In the genomic region with DNA sequence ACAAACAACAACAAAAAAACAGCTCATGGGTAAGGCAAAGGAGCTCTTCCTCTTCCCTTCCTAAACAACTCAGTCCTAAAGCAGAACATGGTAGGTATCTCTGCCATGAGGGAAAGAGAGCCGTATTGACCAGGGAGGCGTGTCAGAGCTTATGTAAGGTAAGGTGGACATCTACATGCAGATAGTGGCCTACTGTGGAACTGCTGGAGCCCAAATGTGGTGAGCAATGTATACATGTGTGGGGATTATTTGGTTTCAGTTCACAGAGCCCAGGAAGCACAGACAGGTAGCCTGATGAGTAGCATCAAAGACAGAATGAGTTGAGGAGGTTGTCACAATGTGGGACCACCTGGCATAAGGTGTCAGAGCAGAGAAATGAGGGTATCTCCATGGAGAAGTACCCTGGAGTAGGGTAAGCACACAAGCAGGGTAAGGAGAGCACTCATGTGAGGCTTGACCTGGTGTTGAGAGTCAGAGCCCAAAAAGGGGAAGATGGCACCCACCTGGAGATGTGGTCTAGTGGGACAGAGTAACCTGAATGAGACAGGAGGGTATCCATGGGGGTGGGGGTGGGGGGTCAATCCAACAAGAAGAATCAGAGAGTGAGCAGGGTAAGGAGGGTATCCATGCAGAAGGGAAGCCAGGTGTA, we compare ENCODE assay signal across 15 cellular contexts. TPM values are rescaled to one million over a fixed set of nuclear protein-coding genes. Genes with fewer than 3 reads are reported as not detected.
DNase-seq lines count a peak whose midpoint lies in the region; ATAC-seq and TF ChIP-seq lines count a peak whose summit lies in the region.
"Had no signal": no experiment of that assay in that cellular context is flagged by ENCODE, and none has a peak within 500 bp of the region (broad histone marks: within the 10 kb centered on the region; RNA-seq: fewer than 3 reads in every experiment).

No MANE protein-coding gene starts in this region.

- H3K36me3 Mint-ChIP-seq in activated CD4-positive, alpha-beta T cell treated with anti-CD3 and anti-CD28 coated beads for 36 hours (ENCODE audit: low read depth) = peaks cover 43% of the 10 kb centered on the region
- H3K36me3 Mint-ChIP-seq in activated CD4-positive, alpha-beta T cell treated with anti-CD3 and anti-CD28 coated beads, Interleukin-2, amount 10 ng/mL, durations not matched to agents 7 days and 5 days (ENCODE audit: low read depth) = peaks cover 65% of the 10 kb centered on the region
- peaks cover 41% of the 10 kb centered on the region for H3K36me3 Mint-ChIP-seq in HFFc6 (ENCODE audit: low read depth)
- H3K36me3 Mint-ChIP-seq in central memory CD8-positive, alpha-beta T cell (ENCODE audit: insufficient read depth) = peaks cover 48% of the 10 kb centered on the region
- peaks cover 53% of the 10 kb centered on the region for H3K36me3 Mint-ChIP-seq in neural crest cell (ENCODE audit: low read depth)

- no peaks in the 10 kb centered on the region for H3K27me3 Mint-ChIP-seq in activated CD4-positive, alpha-beta T cell treated with anti-CD3 and anti-CD28 coated beads for 36 hours
- H3K27me3 Mint-ChIP-seq in activated CD4-positive, alpha-beta T cell treated with anti-CD3 and anti-CD28 coated beads, Interleukin-2, amount 10 ng/mL, durations not matched to agents 7 days and 5 days = no peaks in the 10 kb centered on the region
- H3K27me3 Mint-ChIP-seq in HFFc6 (ENCODE audit: insufficient read depth) = 0 out of 2 replicates have a peak, but pooled peaks cover 2% of the 10 kb centered on the region
- H3K27me3 Mint-ChIP-seq in central memory CD8-positive, alpha-beta T cell = no peaks in the 10 kb centered on the region
- no peaks in the 10 kb centered on the region for H3K27me3 Mint-ChIP-seq in neural crest cell (ENCODE audit: low read depth)
- H3K27me3 Mint-ChIP-seq: stimulated activated naive B cell treated with anti-CD40 and anti-IgM and Interleukin-4, amounts not matched to agents 10 μg/mL and 1 μg/mL and 100 μg/mL, for 72 hours had no signal

- ATAC-seq in activated CD4-positive, alpha-beta T cell treated with anti-CD3 and anti-CD28 coated beads for 36 hours = peak; percentile 39
- ATAC-seq in central memory CD8-positive, alpha-beta T cell (replicated peaks; ENCODE audit: extremely low read depth, poor library complexity, severe bottlenecking) = no peak
- ATAC-seq in GM18907 (IDR thresholded peaks at IDR 0.05; ENCODE audit: unreplicated experiment) = no peak
- ATAC-seq: body of pancreas had no signal

- H3K4me1 Mint-ChIP-seq in activated CD4-positive, alpha-beta T cell treated with anti-CD3 and anti-CD28 coated beads for 36 hours = peaks cover 11% of the 10 kb centered on the region
- peaks cover 6% of the 10 kb centered on the region for H3K4me1 Mint-ChIP-seq in activated CD4-positive, alpha-beta T cell treated with anti-CD3 and anti-CD28 coated beads, Interleukin-2, amount 10 ng/mL, durations not matched to agents 7 days and 5 days
- H3K4me1 Mint-ChIP-seq in HFFc6 (ENCODE audit: low read depth) = peaks cover 6% of the 10 kb centered on the region
- H3K4me1 Mint-ChIP-seq in central memory CD8-positive, alpha-beta T cell = peaks cover 25% of the 10 kb centered on the region
- H3K4me1 Mint-ChIP-seq in neural crest cell = no peaks in the 10 kb centered on the region

- H3K27ac Mint-ChIP-seq in activated CD4-positive, alpha-beta T cell treated with anti-CD3 and anti-CD28 coated beads for 36 hours = no peak overlapping the region
- H3K27ac Mint-ChIP-seq in activated CD4-positive, alpha-beta T cell treated with anti-CD3 and anti-CD28 coated beads, Interleukin-2, amount 10 ng/mL, durations not matched to agents 7 days and 5 days = no peak overlapping the region
- H3K27ac Mint-ChIP-seq in HFFc6 (peak overlapping the region; percentile 26; the same call in 1 of the 2 replicates), neural crest cell (ENCODE audit: unreplicated experiment) (peak overlapping the region; percentile 38)
- peak overlapping the region; percentile 50 for H3K27ac Mint-ChIP-seq in central memory CD8-positive, alpha-beta T cell (ENCODE audit: low read depth)
- H3K27ac Mint-ChIP-seq: activated T-helper 1 cell treated with anti-CD3 and anti-CD28 coated beads, Interleukin-12 subunit alpha, Interleukin-12 subunit beta, Interleukin-2, Interleukin-4 antibody, amounts not matched to agents 30 ng/mL and 10 ng/mL and 1 ng/mL, durations not matched to agents 14 hours and 24 hours and 36 hours had no signal

- CTCF ChIA-PET in activated CD4-positive, alpha-beta T cell treated with anti-CD3 and anti-CD28 coated beads for 36 hours (lab: Charles Lee) = interaction anchor here (0.7 kb wide), 1 partner anchor 43 kb away, joined by 3 read pairs; no protein-coding TSS in a partner anchor
- CTCF ChIA-PET in activated CD4-positive, alpha-beta T cell treated with anti-CD3 and anti-CD28 coated beads, Interleukin-2, amount 10 ng/mL, durations not matched to agents 7 days and 5 days (lab: Charles Lee) = interaction anchor here (0.5 kb wide), 1 partner anchor 15 kb away, joined by 3 read pairs; no protein-coding TSS in a partner anchor

- intact Hi-C loops in activated CD4-positive, alpha-beta T cell treated with anti-CD3 and anti-CD28 coated beads for 36 hours (cut with DNase I, micrococcal nuclease) = loop anchor here in 1 of 2 experiments (10.0 kb wide), 1 partner anchor 253 kb away; no protein-coding TSS in a partner anchor

- no peak for DNase-seq in activated CD4-positive, alpha-beta T cell treated with anti-CD3 and anti-CD28 coated beads for 36 hours
- DNase-seq in activated CD4-positive, alpha-beta T cell treated with anti-CD3 and anti-CD28 coated beads, Interleukin-2, amount 10 ng/mL, durations not matched to agents 7 days and 5 days = no peak
- DNase-seq in HFFc6 (no peak), neural crest cell (ENCODE audit: low read depth, low spot score) (no peak), DMS79 (lab: John Stamatoyannopoulos, UW) (no peak), NOMO-1 (lab: John Stamatoyannopoulos, UW; ENCODE audit: unreplicated experiment in 2 of 2) (no peak)
- DNase-seq in central memory CD8-positive, alpha-beta T cell (ENCODE audit: low spot score in 2 of 2) = no peak
- DNase-seq: activated CD4-positive, alpha-beta T cell treated with anti-CD3 and anti-CD28 coated beads for 4 hours; body of pancreas; lower lobe of right lung; NCI-H1092; SHP77; stimulated activated naive B cell treated with anti-CD40 and anti-IgM and Interleukin-4, amounts not matched to agents 10 μg/mL and 1 μg/mL and 100 μg/mL, for 72 hours had no signal

- TF ChIP-seq CTCF in HFFc6 (IDR thresholded peaks at IDR 0.05) (no peak), neural crest cell (conservative IDR thresholded peaks at IDR 0.05) (no peak)

- H3K4me3 Mint-ChIP-seq in activated CD4-positive, alpha-beta T cell treated with anti-CD3 and anti-CD28 coated beads for 36 hours = no peak overlapping the region
- H3K4me3 Mint-ChIP-seq in activated CD4-positive, alpha-beta T cell treated with anti-CD3 and anti-CD28 coated beads, Interleukin-2, amount 10 ng/mL, durations not matched to agents 7 days and 5 days = no peak overlapping the region
- no peak overlapping the region for H3K4me3 Mint-ChIP-seq in HFFc6
- no peak overlapping the region for H3K4me3 Mint-ChIP-seq in central memory CD8-positive, alpha-beta T cell
- no peak overlapping the region for H3K4me3 Mint-ChIP-seq in neural crest cell
- H3K4me3 Mint-ChIP-seq: activated T-helper 1 cell treated with anti-CD3 and anti-CD28 coated beads, Interleukin-12 subunit alpha, Interleukin-12 subunit beta, Interleukin-2, Interleukin-4 antibody, amounts not matched to agents 30 ng/mL and 10 ng/mL and 1 ng/mL, durations not matched to agents 14 hours and 24 hours and 36 hours; stimulated activated naive B cell treated with anti-CD40 and anti-IgM and Interleukin-4, amounts not matched to agents 10 μg/mL and 1 μg/mL and 100 μg/mL, for 72 hours had no signal

- peaks cover 15% of the 10 kb centered on the region for H3K9me3 Mint-ChIP-seq in activated CD4-positive, alpha-beta T cell treated with anti-CD3 and anti-CD28 coated beads for 36 hours (ENCODE audit: low read depth)
- peaks cover 18% of the 10 kb centered on the region for H3K9me3 Mint-ChIP-seq in activated CD4-positive, alpha-beta T cell treated with anti-CD3 and anti-CD28 coated beads, Interleukin-2, amount 10 ng/mL, durations not matched to agents 7 days and 5 days
- H3K9me3 Mint-ChIP-seq in HFFc6 (peaks cover 13% of the 10 kb centered on the region), neural crest cell (peaks cover 17% of the 10 kb centered on the region)
- H3K9me3 Mint-ChIP-seq in central memory CD8-positive, alpha-beta T cell = no peaks in the 10 kb centered on the region

- POLR2A ChIA-PET in activated CD4-positive, alpha-beta T cell treated with anti-CD3 and anti-CD28 coated beads for 36 hours (lab: Charles Lee) = interaction anchor here (0.5 kb wide), 1 partner anchor 32 kb away, joined by 4 read pairs; no protein-coding TSS in a partner anchor
- POLR2A ChIA-PET in activated CD4-positive, alpha-beta T cell treated with anti-CD3 and anti-CD28 coated beads, Interleukin-2, amount 10 ng/mL, durations not matched to agents 7 days and 5 days (lab: Charles Lee) = no interaction called here

RNA-seq across cellular contexts. Expression of gene DENND6A, which starts 45.5 kb away (rescaled TPM):
- 10 to 100 TPM; 15.0 to 17.1 TPM for total RNA-seq in activated CD4-positive, alpha-beta T cell treated with anti-CD3 and anti-CD28 coated beads for 36 hours
- total RNA-seq in activated CD4-positive, alpha-beta T cell treated with anti-CD3 and anti-CD28 coated beads, Interleukin-2, amount 10 ng/mL, durations not matched to agents 7 days and 5 days = 10 to 100 TPM; 26.3 to 28.1 TPM
- total RNA-seq in HFFc6 (2021; fragmentation: NEBNext Ultra II Directional; extraction: Animal tissue kit (Norgen Biotek cat#: 25700)) = 10 to 100 TPM in 2 of 6 experiments, 1 to 10 TPM in 4; 7.8 to 11.9 (median 9.8) TPM
- 33.4 and 42.0 TPM in 2 replicates for total RNA-seq in neural crest cell

RNA-seq across cellular contexts. Expression of gene ARF4, which starts 50.3 kb away (rescaled TPM):
- 10 to 100 TPM; 49.6 to 50.0 TPM for total RNA-seq in activated CD4-positive, alpha-beta T cell treated with anti-CD3 and anti-CD28 coated beads for 36 hours
- 10 to 100 TPM; 42.3 to 50.3 TPM for total RNA-seq in activated CD4-positive, alpha-beta T cell treated with anti-CD3 and anti-CD28 coated beads, Interleukin-2, amount 10 ng/mL, durations not matched to agents 7 days and 5 days
- total RNA-seq in HFFc6 (2021; fragmentation: NEBNext Ultra II Directional; extraction: Animal tissue kit (Norgen Biotek cat#: 25700)) = 100 to 1,000 TPM; 446 to 567 (median 535) TPM
- 113 and 123 TPM in 2 replicates for total RNA-seq in neural crest cell

Comparison
In these comparisons a context has a peak if more than half of its experiments do, and no peak if none do; other contexts are left out.
1. H3K27ac Mint-ChIP-seq: peak in HFFc6 (single experiment), central memory CD8-positive, alpha-beta T cell (single experiment) and neural crest cell (single experiment); none in activated CD4-positive, alpha-beta T cell treated with anti-CD3 and anti-CD28 coated beads for 36 hours (single experiment) and activated CD4-positive, alpha-beta T cell treated with anti-CD3 and anti-CD28 coated beads, Interleukin-2, amount 10 ng/mL, durations not matched to agents 7 days and 5 days (single experiment).